8 cellular contexts compared by ENCODE assay signal in genomic region chr1:16012590-16013219, GRCh38. TPM values are rescaled to one million over a fixed set of nuclear protein-coding genes. Genes with fewer than 3 reads are reported as not detected.
A peak's percentile ranks its signal among the peaks of the same experiment; 100 is the strongest.
DNase-seq lines count a peak whose midpoint lies in the region; ATAC-seq and TF ChIP-seq lines count a peak whose summit lies in the region.

No MANE protein-coding gene starts in this region.

- H3K4me1 ChIP-seq in esophagus squamous epithelium = peaks cover 16 to 69% (median 25%) of the 10 kb centered on the region in 3 donors
- H3K4me1 ChIP-seq in naive thymus-derived CD4-positive, alpha-beta T cell (ENCODE audit: control insufficient read depth in 2 of 2, insufficient read depth in 2 of 2, low read length in 2 of 2) = peaks cover 0 to 6% of the 10 kb centered on the region in 2 donors

- intact Hi-C loops in esophagus squamous epithelium (cut with DNase I) = no loop called here
- intact Hi-C loops in naive thymus-derived CD4-positive, alpha-beta T cell (cut with micrococcal nuclease) = no loop called here

- H3K36me3 ChIP-seq in esophagus squamous epithelium = no peaks in the 10 kb centered on the region
- no peaks in the 10 kb centered on the region for H3K36me3 ChIP-seq in naive thymus-derived CD4-positive, alpha-beta T cell (ENCODE audit: control insufficient read depth in 2 of 3, insufficient read depth in 3 of 3, low read length in 3 of 3)

- DNase-seq in COR-L47 (lab: John Stamatoyannopoulos, UW) (peak; percentile 11), HuH-7.5 (ENCODE audit: low spot score) (peak; percentile 92), WTC11 (ENCODE audit: low spot score) (peak; percentile 87), esophagus squamous epithelium (lab: John Stamatoyannopoulos, UW) (no peak), ureter (ENCODE audit: low spot score) (peak; percentile 87), NCI-H510A (lab: John Stamatoyannopoulos, UW) (no peak)
- peak in 6 of 9 donors; percentile 13 to 37 (median 23) for DNase-seq in naive thymus-derived CD4-positive, alpha-beta T cell

- peak overlapping the region; percentile 22 to 58 (median 42) for H3K4me3 ChIP-seq in esophagus squamous epithelium
- H3K4me3 ChIP-seq in naive thymus-derived CD4-positive, alpha-beta T cell (ENCODE audit: low read length) = peak overlapping the region; percentile 30

- no peak for TF ChIP-seq POLR2A in esophagus squamous epithelium (IDR thresholded peaks at IDR 0.05)

- H3K4me1 Mint-ChIP-seq in WTC11 = peaks cover 51% of the 10 kb centered on the region
- H3K4me1 Mint-ChIP-seq in naive thymus-derived CD4-positive, alpha-beta T cell = peaks cover 0 to 11% (median 5%) of the 10 kb centered on the region in 7 donors

- no peaks in the 10 kb centered on the region for H3K36me3 Mint-ChIP-seq in WTC11
- no peaks in the 10 kb centered on the region for H3K36me3 Mint-ChIP-seq in naive thymus-derived CD4-positive, alpha-beta T cell

- H3K27me3 ChIP-seq in esophagus squamous epithelium = no peaks in the 10 kb centered on the region
- H3K27me3 ChIP-seq in naive thymus-derived CD4-positive, alpha-beta T cell (ENCODE audit: control insufficient read depth in 2 of 2, insufficient read depth in 2 of 2, low read length in 2 of 2) = no peaks in the 10 kb centered on the region

- CTCF ChIA-PET in WTC11 (lab: Charles Lee) = interaction anchor here (0.9 to 4.1 kb wide), 8 partner anchors 13 to 70 kb away, joined by 3 to 20 read pairs (median 3); partner anchors contain the start of gene ZBTB17
- CTCF ChIA-PET in naive thymus-derived CD4-positive, alpha-beta T cell (lab: Charles Lee) = interaction anchor here (1.1 kb wide), 1 partner anchor 17 kb away, joined by 4 read pairs; no protein-coding TSS in a partner anchor

- 0 to 3% methylated on average over 4 to 7 of the region's 36 CpGs for WGBS in esophagus squamous epithelium, 2 donors

- H3K27ac ChIP-seq in esophagus squamous epithelium = peak overlapping the region; percentile 64 to 91 (median 84)
- peak overlapping the region; percentile 12 for H3K27ac ChIP-seq in naive thymus-derived CD4-positive, alpha-beta T cell (ENCODE audit: low read depth, low read length)

- POLR2A ChIA-PET in WTC11 (lab: Charles Lee) = interaction anchor here (1.3 kb wide), 1 partner anchor 14 kb away, joined by 4 read pairs; no protein-coding TSS in a partner anchor
- POLR2A ChIA-PET in naive thymus-derived CD4-positive, alpha-beta T cell (lab: Charles Lee) = no interaction called here

- no peaks in the 10 kb centered on the region for H3K9me3 Mint-ChIP-seq in WTC11
- peaks cover 0 to 2% (median 0%) of the 10 kb centered on the region in 11 donors for H3K9me3 Mint-ChIP-seq in naive thymus-derived CD4-positive, alpha-beta T cell

- peak overlapping the region; percentile 66 for H3K4me3 Mint-ChIP-seq in WTC11
- peak overlapping the region in 8 of 10 donors; percentile 14 to 66 (median 48) for H3K4me3 Mint-ChIP-seq in naive thymus-derived CD4-positive, alpha-beta T cell

- ATAC-seq in WTC11 (peak; percentile 70), HG02571 (IDR thresholded peaks at IDR 0.05; ENCODE audit: unreplicated experiment) (no peak)
- peak; percentile 38 for ATAC-seq in naive thymus-derived CD4-positive, alpha-beta T cell

- TF ChIP-seq CTCF in WTC11 (IDR thresholded peaks at IDR 0.05) = no peak
- TF ChIP-seq CTCF in esophagus squamous epithelium (IDR thresholded peaks at IDR 0.05) = no peak

- H3K27ac Mint-ChIP-seq in WTC11 = peak overlapping the region; percentile 84
- H3K27ac Mint-ChIP-seq in naive thymus-derived CD4-positive, alpha-beta T cell = peak overlapping the region in 1 of 9 donors; percentile 32

- no peaks in the 10 kb centered on the region for H3K27me3 Mint-ChIP-seq in WTC11 (ENCODE audit: low read depth)
- H3K27me3 Mint-ChIP-seq in naive thymus-derived CD4-positive, alpha-beta T cell = peaks cover 0 to 11% (median 0%) of the 10 kb centered on the region in 5 donors

- no peaks in the 10 kb centered on the region for H3K9me3 ChIP-seq in esophagus squamous epithelium
- no peaks in the 10 kb centered on the region for H3K9me3 ChIP-seq in naive thymus-derived CD4-positive, alpha-beta T cell (ENCODE audit: control insufficient read depth in 2 of 3, low read length in 3 of 3)

TF ChIP-seq in WTC11, 78 proteins besides CTCF, POLR2A, EP300 and RAD21 (continues in another document):
- TF ChIP-seq TCF7 (CRISPR knock-in tag; IDR thresholded peaks at IDR 0.05; ENCODE audit: low read depth) = no peak
- peak; percentile 98 for TF ChIP-seq ESRRA (CRISPR knock-in tag; IDR thresholded peaks at IDR 0.05; ENCODE audit: borderline replicate concordance)
- TF ChIP-seq FOXP4 (CRISPR knock-in tag; IDR thresholded peaks at IDR 0.05) = 0 out of 2 replicates have a peak, but pooled peaks have one; percentile 67
- TF ChIP-seq ZNF281 (CRISPR knock-in tag; IDR thresholded peaks at IDR 0.05) = no peak
- peak; percentile 18; the same call in 1 of the 2 replicates for TF ChIP-seq E2F5 (CRISPR knock-in tag; IDR thresholded peaks at IDR 0.05)
- peak; percentile 61; the same call in 1 of the 2 replicates for TF ChIP-seq SP1 (CRISPR knock-in tag; conservative IDR thresholded peaks at IDR 0.05)
- TF ChIP-seq SMAD4 (CRISPR knock-in tag; IDR thresholded peaks at IDR 0.05) = no peak
- TF ChIP-seq GTF2I (CRISPR knock-in tag; conservative IDR thresholded peaks at IDR 0.05) = peak; percentile 95
- TF ChIP-seq IRF2 (CRISPR knock-in tag; IDR thresholded peaks at IDR 0.05; ENCODE audit: borderline replicate concordance, low read depth) = no peak

RNA-seq across cellular contexts. Expression of gene HSPB7, which starts 5.1 kb away (rescaled TPM):
- total RNA-seq in WTC11 (2021) = 0.11 to 0.23 TPM (median 0.21 TPM) in 3 replicates
- total RNA-seq in esophagus squamous epithelium = 10 to 100 TPM in 1 of 4 donors, 1 to 10 TPM in 3; 1.1 to 11.8 (median 3.7) TPM
- not detected for total RNA-seq in naive thymus-derived CD4-positive, alpha-beta T cell
- polyA plus RNA-seq in naive thymus-derived CD4-positive, alpha-beta T cell = not detected
- total RNA-seq in ureter = 36.2 TPM

RNA-seq across cellular contexts. Expression of gene SRARP, which starts 8.7 kb away (rescaled TPM):
- total RNA-seq in WTC11 (2021) (0.11 TPM in 1 of 3 replicates, not detected in the others), esophagus squamous epithelium (not detected), ureter (not detected)
- not detected for total RNA-seq in naive thymus-derived CD4-positive, alpha-beta T cell
- not detected for polyA plus RNA-seq in naive thymus-derived CD4-positive, alpha-beta T cell

RNA-seq across cellular contexts. Expression of gene CLCNKA, which starts 9.1 kb away (rescaled TPM):
- total RNA-seq in WTC11 (2021) (1.5 to 2.7 TPM (median 2.7 TPM) in 3 replicates), esophagus squamous epithelium (not detected), ureter (2.2 TPM)
- total RNA-seq in naive thymus-derived CD4-positive, alpha-beta T cell = not detected
- polyA plus RNA-seq in naive thymus-derived CD4-positive, alpha-beta T cell = not detected

RNA-seq across cellular contexts. Expression of gene CLCNKB, which starts 30.9 kb away (rescaled TPM):
- 1.8 to 3.1 TPM (median 2.5 TPM) in 3 replicates for total RNA-seq in WTC11 (2021)
- not detected for total RNA-seq in esophagus squamous epithelium
- not detected for total RNA-seq in naive thymus-derived CD4-positive, alpha-beta T cell
- not detected for polyA plus RNA-seq in naive thymus-derived CD4-positive, alpha-beta T cell
- total RNA-seq in ureter = 0.65 TPM

RNA-seq across cellular contexts. Expression of gene ZBTB17, which starts 36.8 kb away (rescaled TPM):
- total RNA-seq in WTC11 (2021) = 27.6 to 32.0 TPM (median 27.9 TPM) in 3 replicates
- total RNA-seq in esophagus squamous epithelium = 10 to 100 TPM; 19.1 to 33.1 (median 26.8) TPM
- total RNA-seq in naive thymus-derived CD4-positive, alpha-beta T cell = 10 to 100 TPM; 47.3 to 85.1 (median 65.0) TPM
- polyA plus RNA-seq in naive thymus-derived CD4-positive, alpha-beta T cell = 10 to 100 TPM; 11.2 to 33.7 TPM
- 44.4 TPM for total RNA-seq in ureter

Comparison
In these comparisons a context has a peak if more than half of its experiments do, and no peak if none do; other contexts are left out.
1. DNase-seq: peak in COR-L47 (single experiment), HuH-7.5 (single experiment), WTC11 (single experiment), naive thymus-derived CD4-positive, alpha-beta T cell (6 of 9) and ureter (single experiment); none in esophagus squamous epithelium (single experiment) and NCI-H510A (single experiment).